Comparison of ENCODE assay signal across 7 cellular contexts in the genomic region with DNA sequence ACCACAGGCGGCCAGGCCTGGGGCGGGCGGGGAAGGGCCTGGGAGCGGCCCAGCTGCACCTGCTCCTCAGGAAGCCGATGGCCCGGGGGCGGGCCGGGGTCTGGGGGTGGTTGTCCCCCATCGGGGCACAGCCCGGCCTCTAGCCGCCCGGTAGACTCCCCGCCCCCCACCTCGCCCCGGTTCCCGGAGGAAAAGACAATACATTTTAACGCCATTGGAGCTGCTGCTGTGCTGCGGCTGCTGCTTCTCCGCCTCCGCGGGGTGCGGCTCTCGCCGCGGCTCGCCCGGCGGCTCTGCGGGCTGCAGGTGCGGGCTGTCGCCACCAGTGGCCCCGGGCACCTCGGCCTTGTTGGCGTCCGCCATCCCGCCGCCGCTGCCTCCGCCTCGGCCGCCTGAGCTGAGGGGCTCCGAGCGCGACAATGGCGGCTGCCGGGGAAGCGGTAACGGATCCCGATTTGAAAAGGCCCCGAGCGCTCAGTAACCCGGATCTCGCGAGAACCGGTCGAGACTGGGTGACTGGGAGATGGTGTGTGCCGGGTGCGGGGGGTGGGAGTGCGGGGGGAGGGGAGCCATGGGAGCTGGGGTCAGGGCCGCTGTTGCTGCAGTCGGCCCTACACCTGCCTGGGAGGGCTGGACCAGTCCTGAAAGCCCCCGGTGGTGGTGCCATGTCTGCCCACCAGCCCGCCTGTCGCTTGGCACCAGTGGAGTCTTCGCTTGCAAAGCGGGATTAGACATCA. TPM values are rescaled to one million over a fixed set of nuclear protein-coding genes. Genes with fewer than 3 reads are reported as not detected.
DNase-seq lines count a peak whose midpoint lies in the region; ATAC-seq and TF ChIP-seq lines count a peak whose summit lies in the region.

A gene with protein sequence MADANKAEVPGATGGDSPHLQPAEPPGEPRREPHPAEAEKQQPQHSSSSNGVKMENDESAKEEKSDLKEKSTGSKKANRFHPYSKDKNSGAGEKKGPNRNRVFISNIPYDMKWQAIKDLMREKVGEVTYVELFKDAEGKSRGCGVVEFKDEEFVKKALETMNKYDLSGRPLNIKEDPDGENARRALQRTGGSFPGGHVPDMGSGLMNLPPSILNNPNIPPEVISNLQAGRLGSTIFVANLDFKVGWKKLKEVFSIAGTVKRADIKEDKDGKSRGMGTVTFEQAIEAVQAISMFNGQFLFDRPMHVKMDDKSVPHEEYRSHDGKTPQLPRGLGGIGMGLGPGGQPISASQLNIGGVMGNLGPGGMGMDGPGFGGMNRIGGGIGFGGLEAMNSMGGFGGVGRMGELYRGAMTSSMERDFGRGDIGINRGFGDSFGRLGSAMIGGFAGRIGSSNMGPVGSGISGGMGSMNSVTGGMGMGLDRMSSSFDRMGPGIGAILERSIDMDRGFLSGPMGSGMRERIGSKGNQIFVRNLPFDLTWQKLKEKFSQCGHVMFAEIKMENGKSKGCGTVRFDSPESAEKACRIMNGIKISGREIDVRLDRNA (minus strand): TSS at position 421 of the 737 bp plus-strand sequence. CDS start 58 bp downstream, at position 363.

- TF ChIP-seq POLR2A in right lobe of liver (IDR thresholded peaks at IDR 0.05): no peak

- intact Hi-C loops in right lobe of liver (cut with DNase I): no loop called here

- DNase-seq in NCI-H2196 treated with DMSO at 0.1 percent for 48 hours (lab: John Stamatoyannopoulos, UW; ENCODE audit: unreplicated experiment): peak; percentile 22
- peak; percentile 73 for DNase-seq in activated CD4-positive, alpha-beta T cell treated with anti-CD3 and anti-CD28 coated beads, Interleukin-2, amount 50 U/mL, for 48 hours
- DNase-seq in ecto neural progenitor cell (ENCODE audit: low spot score): peak; percentile 91
- peak in 2 of 3 donors; percentile 18 to 59 for DNase-seq in right lobe of liver
- peak; percentile 68 for DNase-seq in stimulated activated CD4-positive, alpha-beta T cell treated with anti-CD3 and anti-CD28 coated beads, Interleukin-4, amount 100 ng/mL, for 24 hours

- no peak within 1 kb of the TSS for H3K27ac ChIP-seq in right lobe of liver

- H3K9me3 ChIP-seq in right lobe of liver: no peaks in the 10 kb centered on the region

- H3K36me3 ChIP-seq in right lobe of liver: no peaks in the 10 kb centered on the region

- 7% methylated on average over 9 of the region's 66 CpGs for WGBS in right lobe of liver (ENCODE audit: insufficient coverage, low coverage, low lambda C conversion rate, missing lambda C conversion rate)

- H3K27me3 ChIP-seq in right lobe of liver: peaks cover 0 to 5% of the 10 kb centered on the region in 2 donors

- TF ChIP-seq CTCF in right lobe of liver (IDR thresholded peaks at IDR 0.05): no peak

- no peaks in the 10 kb centered on the region for H3K4me1 ChIP-seq in right lobe of liver

- peak within 1 kb of the TSS; percentile 15 to 42 (median 25) for H3K4me3 ChIP-seq in right lobe of liver

- ATAC-seq in GM18520 (IDR thresholded peaks at IDR 0.05; ENCODE audit: unreplicated experiment) (peak; percentile 36), HG02981 (IDR thresholded peaks at IDR 0.05; ENCODE audit: unreplicated experiment) (peak; percentile 67), right lobe of liver (peak in 3 of 4 donors; percentile 27 to 39 (median 30))

RNA-seq across cellular contexts. Expression of the gene that starts here (rescaled TPM):
- total RNA-seq in right lobe of liver: under 1 TPM; 0.07 to 0.35 (median 0.31) TPM

Comparison
In these comparisons a context has a peak if more than half of its experiments do, and no peak if none do; other contexts are left out.
1. Peak in DNase-seq, ATAC-seq and H3K4me3 ChIP-seq in right lobe of liver; RNA of the gene not detected or under 1 TPM.
2. DNase-seq: peak in every context shown above with its lines; median percentile 91 in ecto neural progenitor cell; 73 in activated CD4-positive, alpha-beta T cell treated with anti-CD3 and anti-CD28 coated beads, Interleukin-2, amount 50 U/mL, for 48 hours; 68 in stimulated activated CD4-positive, alpha-beta T cell treated with anti-CD3 and anti-CD28 coated beads, Interleukin-4, amount 100 ng/mL, for 24 hours; 38 in right lobe of liver; 22 in NCI-H2196 treated with DMSO at 0.1 percent for 48 hours.